8 cellular contexts compared by ENCODE assay signal in genomic region chrX:41334866-41335589, GRCh38. TPM values are rescaled to one million over a fixed set of nuclear protein-coding genes. Genes with fewer than 3 reads are reported as not detected.
A peak's percentile ranks its signal among the peaks of the same experiment; 100 is the strongest.
DNase-seq lines count a peak whose midpoint lies in the region; ATAC-seq and TF ChIP-seq lines count a peak whose summit lies in the region.

No MANE protein-coding gene starts in this region.

- H3K9me3 ChIP-seq in duodenal mucosa (ENCODE audit: control insufficient read depth in 1 of 2, low read length in 2 of 2): no peaks in the 10 kb centered on the region
- H3K9me3 ChIP-seq in mesenchymal stem cell (ENCODE audit: control insufficient read depth, low read length): no peaks in the 10 kb centered on the region

- peak overlapping the region; percentile 88 for H4K91ac ChIP-seq in mesenchymal stem cell (ENCODE audit: low read length)

- peak overlapping the region; percentile 80 to 84 for H3K18ac ChIP-seq in mesenchymal stem cell (ENCODE audit: low read depth in 1 of 2, low read length in 2 of 2)

- H4K8ac ChIP-seq in mesenchymal stem cell (ENCODE audit: low read length): peak overlapping the region; percentile 27

- peaks cover 5 to 6% of the 10 kb centered on the region in 2 donors for H3K36me3 ChIP-seq in duodenal mucosa (ENCODE audit: control insufficient read depth in 1 of 2, insufficient read depth in 2 of 2, low read length in 2 of 2)
- peaks cover 0 to 28% of the 10 kb centered on the region in 2 experiments for H3K36me3 ChIP-seq in mesenchymal stem cell (ENCODE audit: control insufficient read depth in 1 of 2, insufficient read depth in 2 of 2, low read depth in 1 of 2, low read length in 2 of 2)

- TF ChIP-seq CTCF in 22Rv1 (IDR thresholded peaks at IDR 0.05): no peak

- WGBS in mesenchymal stem cell: under 1% methylated on average over 29 of the region's 35 CpGs

- no peak overlapping the region for H2BK12ac ChIP-seq in mesenchymal stem cell (ENCODE audit: low read length in 2 of 2)

- H3K4ac ChIP-seq in mesenchymal stem cell (ENCODE audit: low read depth in 1 of 2, low read length in 2 of 2): peak overlapping the region; percentile 66 to 97

- no peak overlapping the region for H3K4me2 ChIP-seq in mesenchymal stem cell (ENCODE audit: low read length, poor library complexity, severe bottlenecking)

- H3K14ac ChIP-seq in mesenchymal stem cell (ENCODE audit: low read length in 2 of 2): no peak overlapping the region

- no peak overlapping the region for H2AFZ ChIP-seq in mesenchymal stem cell (ENCODE audit: low read depth, low read length)

- DNase-seq in KG1 (lab: John Stamatoyannopoulos, UW): peak; percentile 40
- DNase-seq in activated CD4-positive, alpha-beta T cell treated with anti-CD3 and anti-CD28 coated beads, Interleukin-2, amount 50 U/mL, for 48 hours: peak; percentile 50 to 56
- peak; percentile 59 for DNase-seq in mesenchymal stem cell
- peak; percentile 30 to 56 for DNase-seq in stimulated activated CD8-positive, alpha-beta memory T cell treated with anti-CD3 and anti-CD28 coated beads, Interleukin-15, amount 100 ng/mL, for 4 hours (ENCODE audit: low read depth in 2 of 2)
- no peak for DNase-seq in COLO829 (ENCODE audit: low spot score)

- H2BK120ac ChIP-seq in mesenchymal stem cell (ENCODE audit: low read depth, low read length): no peak overlapping the region

- H3K9ac ChIP-seq in duodenal mucosa (ENCODE audit: low read depth in 1 of 2, low read length in 2 of 2) (peak overlapping the region; percentile 99 to 100), mesenchymal stem cell (ENCODE audit: low read length) (peak overlapping the region; percentile 100)

- peak overlapping the region; percentile 22 for H2BK5ac ChIP-seq in mesenchymal stem cell (ENCODE audit: low read depth, low read length, poor library complexity, severe bottlenecking)

- peak; percentile 1 for ATAC-seq in GM18867 (IDR thresholded peaks at IDR 0.05; ENCODE audit: unreplicated experiment)

- H3K79me1 ChIP-seq in mesenchymal stem cell (replicated peaks; ENCODE audit: low read length, poor library complexity, severe bottlenecking): no peaks in the 10 kb centered on the region

- H3K4me1 ChIP-seq in duodenal mucosa (ENCODE audit: control insufficient read depth in 1 of 2, insufficient read depth in 2 of 2, low read length in 2 of 2) (peaks cover 4 to 9% of the 10 kb centered on the region in 2 donors), mesenchymal stem cell (ENCODE audit: control insufficient read depth, insufficient read depth, low read depth, low read length) (peaks cover 2% of the 10 kb centered on the region)

- H3K27me3 ChIP-seq in duodenal mucosa (ENCODE audit: control insufficient read depth in 1 of 2, insufficient read depth in 2 of 2, low read length in 2 of 2) (no peaks in the 10 kb centered on the region), mesenchymal stem cell (ENCODE audit: control insufficient read depth in 1 of 2, insufficient read depth in 1 of 2, low read length in 2 of 2) (no peaks in the 10 kb centered on the region)

- peak overlapping the region; percentile 96 for H3K27ac ChIP-seq in 22Rv1
- peak overlapping the region; percentile 99 for H3K27ac ChIP-seq in duodenal mucosa (ENCODE audit: low read depth, low read length)
- peak overlapping the region; percentile 100 for H3K27ac ChIP-seq in mesenchymal stem cell (ENCODE audit: low read length, poor library complexity, severe bottlenecking)

- H3K4me3 ChIP-seq in duodenal mucosa (ENCODE audit: low read depth in 1 of 2, low read length in 2 of 2): peak overlapping the region; percentile 86 to 88
- H3K4me3 ChIP-seq in mesenchymal stem cell (ENCODE audit: insufficient read depth in 1 of 2, low read depth in 1 of 2, low read length in 2 of 2): peak overlapping the region; percentile 80 to 97

- H2AK5ac ChIP-seq in mesenchymal stem cell (ENCODE audit: low read length, severe bottlenecking): peak overlapping the region; percentile 69

- peak overlapping the region; percentile 89 for H2BK15ac ChIP-seq in mesenchymal stem cell (ENCODE audit: low read depth, poor library complexity, severe bottlenecking)

- no peak overlapping the region for H3K23ac ChIP-seq in mesenchymal stem cell (ENCODE audit: low read length in 2 of 2)

RNA-seq across cellular contexts. Expression of gene DDX3X, which starts 1.1 kb away (rescaled TPM):
- polyA plus RNA-seq in mesenchymal stem cell (2013, experiment 1 of 2): 115 TPM
- 113 TPM for polyA plus RNA-seq in mesenchymal stem cell (2013, experiment 2 of 2)
